ENCODE assay signal across 8 cellular contexts in genomic region chr4:108060164-108060563, GRCh38.
DNase-seq lines count a peak whose midpoint lies in the region; ATAC-seq and TF ChIP-seq lines count a peak whose summit lies in the region.

No MANE protein-coding gene starts in this region.

- ATAC-seq in GM21526 (IDR thresholded peaks at IDR 0.05; ENCODE audit: low FRiP score, unreplicated experiment) = no peak

- H2BK5ac ChIP-seq in mesendoderm (ENCODE audit: low read length) = no peak overlapping the region

- intact Hi-C loops in stomach (cut with DNase I; ENCODE audit: low total_unique reads) = no loop called here

- H3K79me2 ChIP-seq in mesendoderm (ENCODE audit: control insufficient read depth, insufficient read depth, low read length) = no peaks in the 10 kb centered on the region

- no peak overlapping the region for H3K9ac ChIP-seq in mesendoderm (ENCODE audit: low read length)

- no peaks in the 10 kb centered on the region for H3K9me3 ChIP-seq in stomach

- DNase-seq in GDM1 (lab: John Stamatoyannopoulos, UW) (peak; percentile 30), NCI-H146 treated with DMSO at 0.1 percent for 48 hours (lab: John Stamatoyannopoulos, UW; ENCODE audit: unreplicated experiment) (peak; percentile 19), T47D (ENCODE audit: low read depth in 1 of 2, low spot score in 1 of 2) (peak; percentile 50 to 75), mesendoderm (peak; percentile 44), cerebellar nuclear complex (lab: John Stamatoyannopoulos, UW) (no peak), stomach (no peak), NCI-H1417 treated with DMSO at 0.1 percent for 48 hours (lab: John Stamatoyannopoulos, UW) (no peak)

- no peak overlapping the region for H4K5ac ChIP-seq in mesendoderm (ENCODE audit: low read length)

- H3K27ac ChIP-seq in mesendoderm (ENCODE audit: low read depth, low read length) (no peak overlapping the region), stomach (no peak overlapping the region)

- no peak overlapping the region for H3K23ac ChIP-seq in mesendoderm (ENCODE audit: low read length)

- no peak overlapping the region for H4K8ac ChIP-seq in mesendoderm (ENCODE audit: low read depth, low read length)

- WGBS in mesendoderm (ENCODE audit: extremely low coverage, insufficient coverage, low lambda C conversion rate) = no CpG with 5 or more reads among the region's 5 CpGs
- 46 to 55% (median 51%) methylated on average over 5 of the region's 5 CpGs for whole genome bisulfite sequencing in stomach, 5 donors

- TF ChIP-seq EP300 in stomach (IDR thresholded peaks at IDR 0.05) = no peak

- no peak overlapping the region for H3K56ac ChIP-seq in mesendoderm (ENCODE audit: low read length)

- no peak overlapping the region for H2AK5ac ChIP-seq in mesendoderm (ENCODE audit: low read length)

- no peaks in the 10 kb centered on the region for H3K79me1 ChIP-seq in mesendoderm (ENCODE audit: low read length)

- H3K4me1 ChIP-seq in mesendoderm (ENCODE audit: control insufficient read depth, low read depth, low read length) (no peaks in the 10 kb centered on the region), stomach (peaks cover 0 to 4% (median 0%) of the 10 kb centered on the region in 4 donors)

- no peaks in the 10 kb centered on the region for H3K27me3 ChIP-seq in mesendoderm (ENCODE audit: insufficient read depth, low read length, poor library complexity)
- peaks cover 0 to 8% (median 0%) of the 10 kb centered on the region in 3 donors for H3K27me3 ChIP-seq in stomach

- no peak for TF ChIP-seq POLR2A in stomach (IDR thresholded peaks at IDR 0.05)

- no peak overlapping the region for H3K4me3 ChIP-seq in mesendoderm (ENCODE audit: low read length)
- H3K4me3 ChIP-seq in stomach = no peak overlapping the region

- in situ Hi-C loops in T47D (cut with HindIII; ENCODE audit: low pct_unique_long_range_greater_than_20kb, low sequenced_read_pairs) = no loop called here

- no peak for TF ChIP-seq CTCF in stomach (IDR thresholded peaks at IDR 0.05)

- H2BK120ac ChIP-seq in mesendoderm (ENCODE audit: low read depth, low read length) = no peak overlapping the region

- H3K4me2 ChIP-seq in mesendoderm (ENCODE audit: low read length) = no peak overlapping the region

- H3K36me3 ChIP-seq in mesendoderm (ENCODE audit: control insufficient read depth, insufficient read depth, low read length) (no peaks in the 10 kb centered on the region), stomach (no peaks in the 10 kb centered on the region)

- H2BK15ac ChIP-seq in mesendoderm (replicated peaks; ENCODE audit: low read depth) = no peak overlapping the region

- H3K4ac ChIP-seq in mesendoderm (ENCODE audit: low read depth, low read length) = no peak overlapping the region

- H3K18ac ChIP-seq in mesendoderm (ENCODE audit: low read length) = no peak overlapping the region

Comparison
In these comparisons a context has a peak if more than half of its experiments do, and no peak if none do; other contexts are left out.
1. DNase-seq: peak in GDM1 (single experiment), NCI-H146 treated with DMSO at 0.1 percent for 48 hours (single experiment), T47D (2 of 2) and mesendoderm (single experiment); none in cerebellar nuclear complex (0 of 2), stomach (single experiment) and NCI-H1417 treated with DMSO at 0.1 percent for 48 hours (single experiment).